Comparison of ENCODE assay signal across 29 cellular contexts in genomic region chr11:47144541-47144940, GRCh38.
"Had no signal": no experiment of that assay in that cellular context is flagged by ENCODE, and none has a peak within 500 bp of the region (broad histone marks: within the 10 kb centered on the region; RNA-seq: fewer than 3 reads in every experiment).

No MANE protein-coding gene starts in this region.

- H3K36me3 Mint-ChIP-seq: activated naive CD4-positive, alpha-beta T cell treated with anti-CD3 and anti-CD28 coated beads, Interleukin-2, amount 50 U/mL, for 24 hours; activated naive CD8-positive, alpha-beta T cell treated with anti-CD3 and anti-CD28 coated beads for 36 hours had no signal

- H3K27me3 Mint-ChIP-seq: activated CD4-positive, alpha-beta memory T cell treated with anti-CD3 and anti-CD28 coated beads, Interleukin-2, amount 10 ng/mL, durations not matched to agents 7 days and 5 days; activated CD4-positive, alpha-beta T cell treated with anti-CD3 and anti-CD28 coated beads for 36 hours; activated CD4-positive, alpha-beta T cell treated with anti-CD3 and anti-CD28 coated beads, Interleukin-2, amount 10 ng/mL, durations not matched to agents 24 days and 14 days; activated naive CD4-positive, alpha-beta T cell treated with anti-CD3 and anti-CD28 coated beads, Interleukin-2, amount 50 U/mL, for 24 hours; activated naive CD8-positive, alpha-beta T cell treated with anti-CD3 and anti-CD28 coated beads for 36 hours; activated naive CD8-positive, alpha-beta T cell treated with anti-CD3 and anti-CD28 coated beads, Interleukin-2, amount 50 U/mL, for 24 hours; activated T-cell treated with anti-CD3 and anti-CD28 coated beads, Interleukin-2, amount 50 U/mL, for 24 hours; effector memory CD8-positive, alpha-beta T cell; T-helper 17 cell had no signal

- H3K9me3 Mint-ChIP-seq: activated CD4-positive, alpha-beta memory T cell treated with anti-CD3 and anti-CD28 coated beads, Interleukin-2, amount 10 ng/mL, durations not matched to agents 7 days and 5 days; activated CD4-positive, alpha-beta T cell treated with anti-CD3 and anti-CD28 coated beads, Interleukin-2, amount 10 ng/mL, durations not matched to agents 24 days and 14 days; activated naive CD4-positive, alpha-beta T cell treated with anti-CD3 and anti-CD28 coated beads for 36 hours; activated naive CD4-positive, alpha-beta T cell treated with anti-CD3 and anti-CD28 coated beads, Interleukin-2, amount 50 U/mL, for 24 hours; activated naive CD8-positive, alpha-beta T cell treated with anti-CD3 and anti-CD28 coated beads for 36 hours; activated naive CD8-positive, alpha-beta T cell treated with anti-CD3 and anti-CD28 coated beads, Interleukin-2, amount 50 U/mL, for 24 hours; activated T-cell treated with anti-CD3 and anti-CD28 coated beads, Interleukin-2, amount 50 U/mL, for 24 hours; activated T-cell treated with anti-CD3 and anti-CD28 coated beads, Interleukin-2, amount 50 U/mL, for 72 hours; effector memory CD8-positive, alpha-beta T cell; T-helper 2 cell treated with Interferon-gamma antibody and Interleukin-4, amounts not matched to agents 5 μg/mL and 100 μg/mL, for 36 hours had no signal

- H3K4me3 ChIP-seq: adrenal gland, body of pancreas, esophagus muscularis mucosa had no signal

- H3K27ac ChIP-seq: adrenal gland, body of pancreas, esophagus muscularis mucosa had no signal

- H3K9me3 ChIP-seq: adrenal gland, body of pancreas, esophagus muscularis mucosa had no signal

- H3K36me3 ChIP-seq: adrenal gland had no signal

- ATAC-seq: activated CD4-positive, alpha-beta T cell treated with anti-CD3 and anti-CD28 coated beads for 36 hours; activated naive CD8-positive, alpha-beta T cell treated with anti-CD3 and anti-CD28 coated beads, Interleukin-2, amount 50 U/mL, for 24 hours; activated T-cell treated with anti-CD3 and anti-CD28 coated beads, Interleukin-2, amount 50 U/mL, for 72 hours; body of pancreas; effector memory CD8-positive, alpha-beta T cell; T-helper 17 cell had no signal

- H3K4me3 Mint-ChIP-seq: activated CD4-positive, alpha-beta memory T cell treated with anti-CD3 and anti-CD28 coated beads, Interleukin-2, amount 10 ng/mL, durations not matched to agents 7 days and 5 days; activated CD4-positive, alpha-beta T cell treated with anti-CD3 and anti-CD28 coated beads for 36 hours; activated CD4-positive, alpha-beta T cell treated with anti-CD3 and anti-CD28 coated beads, Interleukin-2, amount 10 ng/mL, durations not matched to agents 24 days and 14 days; activated naive CD4-positive, alpha-beta T cell treated with anti-CD3 and anti-CD28 coated beads for 36 hours; activated naive CD4-positive, alpha-beta T cell treated with anti-CD3 and anti-CD28 coated beads, Interleukin-2, amount 50 U/mL, for 24 hours; activated naive CD8-positive, alpha-beta T cell treated with anti-CD3 and anti-CD28 coated beads for 36 hours; activated naive CD8-positive, alpha-beta T cell treated with anti-CD3 and anti-CD28 coated beads, Interleukin-2, amount 50 U/mL, for 24 hours; activated T-cell treated with anti-CD3 and anti-CD28 coated beads, Interleukin-2, amount 50 U/mL, for 24 hours; activated T-cell treated with anti-CD3 and anti-CD28 coated beads, Interleukin-2, amount 50 U/mL, for 72 hours; effector memory CD8-positive, alpha-beta T cell; T-helper 17 cell; T-helper 2 cell treated with Interferon-gamma antibody and Interleukin-4, amounts not matched to agents 5 μg/mL and 100 μg/mL, for 36 hours had no signal

- H3K27ac Mint-ChIP-seq: activated CD4-positive, alpha-beta memory T cell treated with anti-CD3 and anti-CD28 coated beads, Interleukin-2, amount 10 ng/mL, durations not matched to agents 7 days and 5 days; activated CD4-positive, alpha-beta T cell treated with anti-CD3 and anti-CD28 coated beads for 36 hours; activated CD4-positive, alpha-beta T cell treated with anti-CD3 and anti-CD28 coated beads, Interleukin-2, amount 10 ng/mL, durations not matched to agents 24 days and 14 days; activated naive CD4-positive, alpha-beta T cell treated with anti-CD3 and anti-CD28 coated beads, Interleukin-2, amount 50 U/mL, for 24 hours; activated naive CD8-positive, alpha-beta T cell treated with anti-CD3 and anti-CD28 coated beads for 36 hours; activated naive CD8-positive, alpha-beta T cell treated with anti-CD3 and anti-CD28 coated beads, Interleukin-2, amount 50 U/mL, for 24 hours; activated T-cell treated with anti-CD3 and anti-CD28 coated beads, Interleukin-2, amount 50 U/mL, for 24 hours; activated T-cell treated with anti-CD3 and anti-CD28 coated beads, Interleukin-2, amount 50 U/mL, for 72 hours; effector memory CD8-positive, alpha-beta T cell; T-helper 17 cell; T-helper 2 cell treated with Interferon-gamma antibody and Interleukin-4, amounts not matched to agents 5 μg/mL and 100 μg/mL, for 36 hours had no signal

- H3K4me1 Mint-ChIP-seq: activated CD4-positive, alpha-beta memory T cell treated with anti-CD3 and anti-CD28 coated beads, Interleukin-2, amount 10 ng/mL, durations not matched to agents 7 days and 5 days; activated CD4-positive, alpha-beta T cell treated with anti-CD3 and anti-CD28 coated beads for 36 hours; activated CD4-positive, alpha-beta T cell treated with anti-CD3 and anti-CD28 coated beads, Interleukin-2, amount 10 ng/mL, durations not matched to agents 24 days and 14 days; activated naive CD4-positive, alpha-beta T cell treated with anti-CD3 and anti-CD28 coated beads, Interleukin-2, amount 50 U/mL, for 24 hours; activated naive CD8-positive, alpha-beta T cell treated with anti-CD3 and anti-CD28 coated beads for 36 hours; activated naive CD8-positive, alpha-beta T cell treated with anti-CD3 and anti-CD28 coated beads, Interleukin-2, amount 50 U/mL, for 24 hours had no signal

- H3K27me3 ChIP-seq: adrenal gland, body of pancreas, esophagus muscularis mucosa had no signal

- DNase-seq: activated CD4-positive, alpha-beta memory T cell treated with anti-CD3 and anti-CD28 coated beads, Interleukin-2, amount 10 ng/mL, durations not matched to agents 7 days and 5 days; activated CD4-positive, alpha-beta T cell treated with anti-CD3 and anti-CD28 coated beads for 36 hours; activated CD4-positive, alpha-beta T cell treated with anti-CD3 and anti-CD28 coated beads, Interleukin-2, amount 10 ng/mL, durations not matched to agents 24 days and 14 days; activated CD4-positive, CD25-positive, alpha-beta regulatory T cell; activated CD4-positive, CD25-positive, alpha-beta regulatory T cell treated with anti-CD3 and anti-CD28 coated beads, Interleukin-2, amount 50 U/mL, for 72 hours; activated CD8-positive, alpha-beta memory T cell treated with anti-CD3 and anti-CD28 coated beads, Interleukin-2, amount 50 U/mL, for 48 hours; activated naive CD4-positive, alpha-beta T cell treated with anti-CD3 and anti-CD28 coated beads for 36 hours; activated naive CD8-positive, alpha-beta T cell treated with anti-CD3 and anti-CD28 coated beads for 36 hours; activated naive CD8-positive, alpha-beta T cell treated with anti-CD3 and anti-CD28 coated beads, Interleukin-2, amount 50 U/mL, for 24 hours; activated T-cell treated with anti-CD3 and anti-CD28 coated beads for 4 hours; activated T-cell treated with anti-CD3 and anti-CD28 coated beads, Interleukin-2, amount 50 U/mL, for 24 hours; activated T-cell treated with anti-CD3 and anti-CD28 coated beads, Interleukin-2, amount 50 U/mL, for 72 hours; adrenal gland; amygdala; aorta; body of pancreas; caudate nucleus; cortex of kidney; dermis blood vessel endothelial cell; effector CD4-positive, alpha-beta T cell; effector memory CD8-positive, alpha-beta T cell; erythroblast; head of caudate nucleus; T-helper 1 cell; T-helper 17 cell; T1000 had no signal
